Comparison of ENCODE assay signal across 10 cellular contexts in genomic region chr14:91348861-91349465, GRCh38.
DNase-seq lines count a peak whose midpoint lies in the region; TF ChIP-seq lines count a peak whose summit lies in the region.
"Had no signal": no experiment of that assay in that cellular context is flagged by ENCODE, and none has a peak within 500 bp of the region (broad histone marks: within the 10 kb centered on the region; RNA-seq: fewer than 3 reads in every experiment).

No MANE protein-coding gene starts in this region.

- peak overlapping the region; percentile 84 for H3K4me3 Mint-ChIP-seq in T-helper 2 cell treated with Interferon-gamma antibody and Interleukin-4, amounts not matched to agents 5 μg/mL and 100 μg/mL, for 36 hours
- H3K4me3 Mint-ChIP-seq in IgD-negative memory B cell (peak overlapping the region; percentile 26 to 94 (median 64)), brain (peak overlapping the region in 2 of 5 experiments; percentile 6 to 13), progenitor cell of endocrine pancreas (ENCODE audit: low read depth) (no peak overlapping the region)

- in situ Hi-C loops in KBM-7 (cut with MboI; ENCODE audit: low pct_unique_long_range_greater_than_20kb, low sequenced_read_pairs), result no loop called here

- TF ChIP-seq CTCF in brain (conservative IDR thresholded peaks at IDR 0.05) (no peak), progenitor cell of endocrine pancreas (IDR thresholded peaks at IDR 0.05; ENCODE audit: unreplicated experiment) (no peak)

- H3K27me3 Mint-ChIP-seq in T-helper 2 cell treated with Interferon-gamma antibody and Interleukin-4, amounts not matched to agents 5 μg/mL and 100 μg/mL, for 36 hours (ENCODE audit: low read depth), result no peaks in the 10 kb centered on the region
- H3K27me3 Mint-ChIP-seq in IgD-negative memory B cell (no peaks in the 10 kb centered on the region), brain (no peaks in the 10 kb centered on the region), progenitor cell of endocrine pancreas (no peaks in the 10 kb centered on the region)

- no peak for DNase-seq in T-helper 2 cell treated with Interferon-gamma antibody and Interleukin-4, amounts not matched to agents 5 μg/mL and 100 μg/mL, for 36 hours (ENCODE audit: low spot score)
- no peak for DNase-seq in T-helper 2 cell
- DNase-seq in progenitor cell of endocrine pancreas (ENCODE audit: low spot score, unreplicated experiment), result no peak
- no peak for DNase-seq in KBM-7
- DNase-seq in HCEC 1CT, result no peak
- no peak for DNase-seq in NCI-H1048 (lab: John Stamatoyannopoulos, UW)
- DNase-seq: cerebellar nuclear complex, NCI-H2171 treated with DMSO at 0.1 percent for 48 hours had no signal

- H3K9me3 Mint-ChIP-seq in T-helper 2 cell treated with Interferon-gamma antibody and Interleukin-4, amounts not matched to agents 5 μg/mL and 100 μg/mL, for 36 hours, result no peaks in the 10 kb centered on the region
- H3K9me3 Mint-ChIP-seq in IgD-negative memory B cell, result no peaks in the 10 kb centered on the region
- H3K9me3 Mint-ChIP-seq in brain, result peaks cover 0 to 2% (median 0%) of the 10 kb centered on the region in 5 experiments
- no peaks in the 10 kb centered on the region for H3K9me3 Mint-ChIP-seq in progenitor cell of endocrine pancreas (ENCODE audit: low read depth)

- H3K27ac Mint-ChIP-seq in T-helper 2 cell treated with Interferon-gamma antibody and Interleukin-4, amounts not matched to agents 5 μg/mL and 100 μg/mL, for 36 hours, result peak overlapping the region; percentile 94
- H3K27ac Mint-ChIP-seq in IgD-negative memory B cell (peak overlapping the region; percentile 88 to 95 (median 92)), brain (peak overlapping the region; percentile 29 to 84 (median 64)), progenitor cell of endocrine pancreas (peak overlapping the region; percentile 79)

- peaks cover 71% of the 10 kb centered on the region for H3K4me1 Mint-ChIP-seq in T-helper 2 cell treated with Interferon-gamma antibody and Interleukin-4, amounts not matched to agents 5 μg/mL and 100 μg/mL, for 36 hours (ENCODE audit: low read depth)
- H3K4me1 Mint-ChIP-seq in IgD-negative memory B cell (peaks cover 52 to 71% (median 69%) of the 10 kb centered on the region in 3 donors), brain (peaks cover 64% of the 10 kb centered on the region), progenitor cell of endocrine pancreas (ENCODE audit: low read depth) (peaks cover 49% of the 10 kb centered on the region)

- H3K36me3 Mint-ChIP-seq in T-helper 2 cell treated with Interferon-gamma antibody and Interleukin-4, amounts not matched to agents 5 μg/mL and 100 μg/mL, for 36 hours (ENCODE audit: low read depth), result peaks cover 50% of the 10 kb centered on the region
- H3K36me3 Mint-ChIP-seq in IgD-negative memory B cell, result peaks cover 2% of the 10 kb centered on the region
- H3K36me3 Mint-ChIP-seq in brain, result no peaks in the 10 kb centered on the region
- H3K36me3 Mint-ChIP-seq in progenitor cell of endocrine pancreas (ENCODE audit: insufficient read depth), result peaks cover 7% of the 10 kb centered on the region
